Comparison of ENCODE assay signal across 1 cellular context in the genomic region with DNA sequence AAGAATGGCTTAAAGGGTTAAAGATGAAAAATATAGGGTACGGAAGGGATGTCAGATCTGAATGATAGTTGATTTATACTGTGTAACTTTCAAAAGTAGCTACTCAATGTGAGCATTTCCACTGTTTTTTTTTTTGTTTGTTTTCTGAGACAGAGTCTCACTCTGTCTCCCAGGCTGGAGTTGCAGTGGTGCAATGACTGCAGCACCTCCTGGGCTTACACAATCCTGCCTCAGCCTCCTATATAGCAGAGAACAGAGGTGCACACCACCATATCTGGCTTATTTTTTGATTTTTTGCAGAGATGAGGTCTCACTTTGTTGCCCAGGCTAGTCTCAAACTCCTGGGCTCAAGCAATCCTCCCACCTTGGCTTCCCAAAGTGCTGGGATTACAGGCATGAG.
TF ChIP-seq lines count a peak whose summit lies in the region.

No MANE protein-coding gene starts in this region.

TF ChIP-seq in GM12891, 5 proteins besides CTCF, POLR2A, EP300 and RAD21 (continued from another document):
- no peak for TF ChIP-seq POLR2AphosphoS5 (IDR thresholded peaks at IDR 0.05; ENCODE audit: low read depth, low read length)
- no peak for TF ChIP-seq PAX5 (IDR thresholded peaks at IDR 0.05; ENCODE audit: insufficient read depth, low read length, severe bottlenecking)
